In the genomic region with DNA sequence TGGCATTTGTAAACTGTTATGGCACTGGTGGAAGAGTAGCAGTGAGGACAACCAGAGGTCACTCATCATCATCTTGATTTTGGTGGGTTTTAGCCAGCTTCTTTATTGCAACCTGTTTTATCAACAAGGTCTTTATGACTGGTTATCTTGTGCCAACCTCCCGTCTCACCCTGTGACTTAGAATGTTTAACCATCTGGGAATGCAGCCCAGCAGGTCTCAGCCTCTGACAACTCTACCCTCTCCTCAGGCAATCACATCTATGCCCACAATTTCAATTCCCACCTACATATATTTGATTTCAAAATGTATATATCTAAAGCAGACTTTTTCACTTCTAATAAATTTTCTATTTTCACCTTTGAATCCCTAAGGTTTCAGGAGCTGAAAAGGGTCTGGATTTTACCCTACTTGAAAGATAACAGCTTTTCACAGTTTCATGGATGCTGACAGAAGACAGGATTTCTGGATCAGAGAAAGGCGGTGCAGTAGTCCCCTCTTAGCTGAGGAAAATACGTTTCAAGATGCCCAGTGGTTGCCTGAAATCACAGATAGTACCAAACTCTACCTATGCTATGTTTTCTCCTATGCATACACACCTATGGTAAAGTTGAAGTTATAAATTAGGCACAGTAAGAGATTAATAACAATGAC, we compare ENCODE assay signal across 15 cellular contexts.
A peak's percentile ranks its signal among the peaks of the same experiment; 100 is the strongest.
DNase-seq lines count a peak whose midpoint lies in the region; ATAC-seq, FAIRE-seq and TF ChIP-seq lines count a peak whose summit lies in the region.
"Had no signal": no experiment of that assay in that cellular context is flagged by ENCODE, and none has a peak within 500 bp of the region (broad histone marks: within the 10 kb centered on the region; RNA-seq: fewer than 3 reads in every experiment).

No MANE protein-coding gene starts in this region.

- H3K27ac Mint-ChIP-seq in neural progenitor cell = no peak overlapping the region
- no peak overlapping the region for H3K27ac Mint-ChIP-seq in natural killer cell
- H3K27ac Mint-ChIP-seq: T-cell had no signal

- no peaks in the 10 kb centered on the region for H3K36me3 ChIP-seq in GM12878 (ENCODE audit: control insufficient read depth in 2 of 2, insufficient read depth in 2 of 2, low read length in 1 of 2)
- H3K36me3 ChIP-seq in prostate gland = no peaks in the 10 kb centered on the region
- no peaks in the 10 kb centered on the region for H3K36me3 ChIP-seq in Karpas-422 (ENCODE audit: insufficient read depth, low read length)
- no peaks in the 10 kb centered on the region for H3K36me3 ChIP-seq in neural progenitor cell
- H3K36me3 ChIP-seq: SJSA1 had no signal

- RAD21 ChIA-PET in GM12878 (lab: Charles Lee; ENCODE audit: unreplicated experiment) = interaction anchor here (1.5 kb wide), 1 partner anchor 7 kb away, joined by 4 read pairs; no protein-coding TSS in a partner anchor

- no peak overlapping the region for H3K4me3 ChIP-seq in GM12878
- H3K4me3 ChIP-seq in prostate gland = no peak overlapping the region
- no peak overlapping the region for H3K4me3 ChIP-seq in Karpas-422 (ENCODE audit: low read length)
- no peak overlapping the region for H3K4me3 ChIP-seq in neural progenitor cell
- H3K4me3 ChIP-seq: A549, SJSA1 had no signal

- H3K4me2 ChIP-seq in GM12878 (ENCODE audit: control insufficient read depth, insufficient read depth) (no peak overlapping the region), Karpas-422 (ENCODE audit: low read depth, low read length, poor library complexity, severe bottlenecking) (no peak overlapping the region), neural progenitor cell (no peak overlapping the region)
- H3K4me2 ChIP-seq: A549 had no signal

- no TSS peak for BruUV-seq in GM12878 (replicated peaks; lab: Mats Ljungman, UMichigan)

- no peaks in the 10 kb centered on the region; the same call in 2 of the 3 replicates for H3K9me3 ChIP-seq in GM12878 (replicated peaks; ENCODE audit: control insufficient read depth, insufficient read depth, low read length)
- no peaks in the 10 kb centered on the region for H3K9me3 ChIP-seq in prostate gland
- peaks cover 9% of the 10 kb centered on the region; the same call in 1 of the 2 replicates for H3K9me3 ChIP-seq in Karpas-422 (ENCODE audit: low read length)
- H3K9me3 ChIP-seq in neural progenitor cell (ENCODE audit: low read depth) = no peaks in the 10 kb centered on the region
- H3K9me3 ChIP-seq: A549, SJSA1 had no signal

- CTCF ChIA-PET in GM12878 (lab: Yijun Ruan, JAX) = interaction anchor here (1.0 kb wide), 1 partner anchor 1367 kb away, joined by 3 read pairs; no protein-coding TSS in a partner anchor

- H3K9me3 Mint-ChIP-seq in neural progenitor cell (no peaks in the 10 kb centered on the region), natural killer cell (peaks cover 9 to 10% of the 10 kb centered on the region in 2 donors)

- no peak for DNase-seq in GM12878 (ENCODE audit: low read depth, low spot score)
- DNase-seq in prostate gland (ENCODE audit: low spot score) = peak; percentile 6
- no peak for DNase-seq in Karpas-422
- no peak for DNase-seq in HCEC 1CT
- DNase-seq in neural progenitor cell (ENCODE audit: low spot score) = no peak
- no peak for DNase-seq in natural killer cell
- DNase-seq: NCI-H1105 treated with DMSO at 0.1 percent for 48 hours, NCI-H187, T-cell had no signal

- H3K9ac ChIP-seq in GM12878 (ENCODE audit: control insufficient read depth, insufficient read depth, low read length) (no peak overlapping the region), Karpas-422 (ENCODE audit: low read length) (no peak overlapping the region), neural progenitor cell (no peak overlapping the region)

- H3K79me2 ChIP-seq in GM12878 (ENCODE audit: control insufficient read depth, insufficient read depth, low read length) = no peaks in the 10 kb centered on the region
- no peaks in the 10 kb centered on the region for H3K79me2 ChIP-seq in Karpas-422 (ENCODE audit: low read length)
- H3K79me2 ChIP-seq in neural progenitor cell (ENCODE audit: low read depth) = no peaks in the 10 kb centered on the region

- H3K4me1 ChIP-seq in GM12878 (ENCODE audit: control insufficient read depth, insufficient read depth, low read length) (no peaks in the 10 kb centered on the region), prostate gland (replicated peaks) (no peaks in the 10 kb centered on the region), Karpas-422 (ENCODE audit: low read length) (no peaks in the 10 kb centered on the region), neural progenitor cell (no peaks in the 10 kb centered on the region)
- H3K4me1 ChIP-seq: A549, SJSA1 had no signal

- H3F3A ChIP-seq in neural progenitor cell (ENCODE audit: low read depth) = no peaks in the 10 kb centered on the region

- H3K27ac ChIP-seq in GM12878 (ENCODE audit: control insufficient read depth, insufficient read depth) (no peak overlapping the region), prostate gland (no peak overlapping the region), Karpas-422 (ENCODE audit: low read length) (no peak overlapping the region), neural progenitor cell (no peak overlapping the region)
- H3K27ac ChIP-seq: A549, C4-2B, HL-60, SJSA1 had no signal

- H3K4me3 Mint-ChIP-seq in neural progenitor cell (no peak overlapping the region), natural killer cell (no peak overlapping the region)
- H3K4me3 Mint-ChIP-seq: T-cell had no signal

- no peaks in the 10 kb centered on the region for H3K9me2 ChIP-seq in Karpas-422 (replicated peaks; ENCODE audit: insufficient read depth, low read length)

- no peaks in the 10 kb centered on the region for H3K27me3 ChIP-seq in GM12878 (replicated peaks in 1 of 2; ENCODE audit: control insufficient read depth in 2 of 2, insufficient read depth in 2 of 2, low read length in 1 of 2)
- no peaks in the 10 kb centered on the region for H3K27me3 ChIP-seq in prostate gland (replicated peaks; ENCODE audit: insufficient read depth)
- no peaks in the 10 kb centered on the region for H3K27me3 ChIP-seq in Karpas-422 (ENCODE audit: low read length)
- H3K27me3 ChIP-seq in neural progenitor cell = no peaks in the 10 kb centered on the region
- H3K27me3 ChIP-seq: SJSA1 had no signal

- WGBS in GM12878 (ENCODE audit: insufficient coverage, insufficient replicate concordance, low lambda C conversion rate, missing lambda C conversion rate) = 24% methylated on average over 3 of the region's 3 CpGs
- WGBS in prostate gland = 39% methylated on average over 3 of the region's 3 CpGs

- H2AFZ ChIP-seq in GM12878 (ENCODE audit: control insufficient read depth, low read depth, low read length) (no peak overlapping the region), Karpas-422 (ENCODE audit: low read length) (no peak overlapping the region), neural progenitor cell (replicated peaks) (no peak overlapping the region)

- TF ChIP-seq POLR2A in GM12878 (IDR thresholded peaks at IDR 0.05; ENCODE audit: low read depth, low read length) = no peak
- TF ChIP-seq POLR2A in prostate gland (IDR thresholded peaks at IDR 0.05) = no peak

- H3K4me1 Mint-ChIP-seq in neural progenitor cell = peaks cover 5% of the 10 kb centered on the region
- no peaks in the 10 kb centered on the region for H3K4me1 Mint-ChIP-seq in natural killer cell
- H3K4me1 Mint-ChIP-seq: T-cell had no signal

- H3K27me3 Mint-ChIP-seq in neural progenitor cell (ENCODE audit: insufficient read depth, low read depth) = no peaks in the 10 kb centered on the region
- H3K27me3 Mint-ChIP-seq in natural killer cell (ENCODE audit: low read depth in 2 of 2) = no peaks in the 10 kb centered on the region
- H3K27me3 Mint-ChIP-seq: T-cell had no signal

- SMC1A ChIA-PET in GM12878 (lab: Charles Lee; ENCODE audit: uncharacterized antibody, unreplicated experiment) = interaction anchor here (1.0 to 1.3 kb wide), 2 partner anchors 8 to 37 kb away, joined by 3 read pairs; no protein-coding TSS in a partner anchor

- TF ChIP-seq RAD21 in GM12878 (IDR thresholded peaks at IDR 0.05; ENCODE audit: insufficient read depth, low read depth, low read length) = no peak

- peak; percentile 11 for ATAC-seq in GM18868 (IDR thresholded peaks at IDR 0.05; ENCODE audit: unreplicated experiment)
- peak; percentile 17 for ATAC-seq in HG03439 (IDR thresholded peaks at IDR 0.05; ENCODE audit: unreplicated experiment)
- ATAC-seq in GM12878 = peak; percentile 38
- no peak for ATAC-seq in natural killer cell
- ATAC-seq: A549, T-cell had no signal

- intact Hi-C loops in GM12878 (cut with micrococcal nuclease; ENCODE audit: unreplicated experiment) (no loop called here), prostate gland (cut with DNase I) (no loop called here), natural killer cell (cut with micrococcal nuclease) (no loop called here)

- FAIRE-seq in GM12878 (lab: Jason Lieb, UNC) = no peak
- FAIRE-seq: A549 had no signal

- POLR2A ChIA-PET in GM12878 (lab: Charles Lee) = no interaction called here

- in situ Hi-C loops in GM12878 (cut with MboI) = no loop called here

- no peak for TF ChIP-seq EP300 in GM12878 (IDR thresholded peaks at IDR 0.05; ENCODE audit: borderline replicate concordance in 1 of 2, control insufficient read depth in 1 of 2, low read depth in 2 of 2, low read length in 2 of 2)

- H4K20me1 ChIP-seq in GM12878 (ENCODE audit: control insufficient read depth, insufficient read depth) = no peaks in the 10 kb centered on the region
- H4K20me1 ChIP-seq in Karpas-422 (ENCODE audit: insufficient read depth, low read depth, low read length) = no peaks in the 10 kb centered on the region
- H4K20me1 ChIP-seq in neural progenitor cell (ENCODE audit: low read depth) = no peaks in the 10 kb centered on the region

- H3K36me3 Mint-ChIP-seq in neural progenitor cell (no peaks in the 10 kb centered on the region), natural killer cell (no peaks in the 10 kb centered on the region)
- H3K36me3 Mint-ChIP-seq: T-cell had no signal

- TF ChIP-seq CTCF in GM12878 (IDR thresholded peaks at IDR 0.05 in 2 of 3, conservative IDR thresholded peaks at IDR 0.05 in 1 of 3; ENCODE audit: control insufficient read depth in 2 of 3, extremely low read depth in 1 of 3, insufficient read depth in 1 of 3, low read depth in 3 of 3, low read length in 3 of 3) (no peak), prostate gland (IDR thresholded peaks at IDR 0.05) (no peak), neural progenitor cell (IDR thresholded peaks at IDR 0.05) (no peak), natural killer cell (IDR thresholded peaks at IDR 0.05) (no peak)

TF ChIP-seq in GM12878, 131 proteins besides CTCF, POLR2A, EP300 and RAD21 (continues in another document):
- TF ChIP-seq, protein P1, sequence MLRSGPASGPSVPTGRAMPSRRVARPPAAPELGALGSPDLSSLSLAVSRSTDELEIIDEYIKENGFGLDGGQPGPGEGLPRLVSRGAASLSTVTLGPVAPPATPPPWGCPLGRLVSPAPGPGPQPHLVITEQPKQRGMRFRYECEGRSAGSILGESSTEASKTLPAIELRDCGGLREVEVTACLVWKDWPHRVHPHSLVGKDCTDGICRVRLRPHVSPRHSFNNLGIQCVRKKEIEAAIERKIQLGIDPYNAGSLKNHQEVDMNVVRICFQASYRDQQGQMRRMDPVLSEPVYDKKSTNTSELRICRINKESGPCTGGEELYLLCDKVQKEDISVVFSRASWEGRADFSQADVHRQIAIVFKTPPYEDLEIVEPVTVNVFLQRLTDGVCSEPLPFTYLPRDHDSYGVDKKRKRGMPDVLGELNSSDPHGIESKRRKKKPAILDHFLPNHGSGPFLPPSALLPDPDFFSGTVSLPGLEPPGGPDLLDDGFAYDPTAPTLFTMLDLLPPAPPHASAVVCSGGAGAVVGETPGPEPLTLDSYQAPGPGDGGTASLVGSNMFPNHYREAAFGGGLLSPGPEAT (IDR thresholded peaks at IDR 0.05; ENCODE audit: low read depth) = no peak

Comparison
In these comparisons a context has a peak if more than half of its experiments do, and no peak if none do; other contexts are left out.
1. ATAC-seq: peak in GM18868 (single experiment), HG03439 (single experiment) and GM12878 (single experiment); none in natural killer cell (0 of 3).